In the genomic region with DNA sequence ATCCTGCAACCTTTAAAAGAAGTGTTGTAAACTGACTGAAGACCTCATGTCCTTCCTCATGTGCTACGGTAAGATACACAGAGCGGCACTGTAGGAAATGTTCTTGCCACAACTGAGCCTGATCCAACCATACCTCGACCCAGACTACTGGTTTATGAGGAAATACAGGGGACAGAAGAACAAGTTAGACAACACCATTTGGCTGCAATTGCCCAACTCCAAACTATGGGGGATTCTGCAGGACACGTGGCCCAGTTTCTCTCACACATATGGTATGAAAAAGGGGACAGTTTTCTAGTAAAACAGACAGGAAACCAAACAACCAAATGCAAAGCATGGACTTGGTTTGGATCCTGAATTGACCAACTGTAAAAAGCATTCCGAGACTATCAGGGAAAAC, we compare ENCODE assay signal across 25 cellular contexts. TPM values are rescaled to one million over a fixed set of nuclear protein-coding genes. Genes with fewer than 3 reads are reported as not detected.
"Had no signal": no experiment of that assay in that cellular context is flagged by ENCODE, and none has a peak within 500 bp of the region (broad histone marks: within the 10 kb centered on the region; RNA-seq: fewer than 3 reads in every experiment).

No MANE protein-coding gene starts in this region.

- H3K4me3 ChIP-seq: gastrocnemius medialis, lower lobe of right lung, prostate gland, right atrium auricular region, skin epidermis, spleen, testis, tibial artery had no signal

- H3K9ac ChIP-seq: parathyroid adenoma had no signal

- H3K36me3 ChIP-seq: gastrocnemius medialis, lower lobe of right lung, neutrophil, prostate gland, right atrium auricular region, spleen, tibial artery had no signal

- H2AFZ ChIP-seq: parathyroid adenoma had no signal

- H3K9me3 ChIP-seq: gastrocnemius medialis, neutrophil, prostate gland, testis had no signal

- H3K4me1 ChIP-seq: gastrocnemius medialis, lower lobe of right lung, parathyroid adenoma, prostate gland, spleen, testis, tibial artery had no signal

- DNase-seq: cortex of kidney; effector CD4-positive, alpha-beta T cell; foreskin fibroblast; gastrocnemius medialis; head of caudate nucleus; left ventricle myocardium superior; lower lobe of right lung; natural killer cell; spleen; stimulated activated CD4-positive, alpha-beta T cell treated with anti-CD3 and anti-CD28 coated beads, Interleukin-4, amount 100 ng/mL, for 4 hours; stimulated activated naive CD8-positive, alpha-beta T cell treated with anti-CD3 and anti-CD28 coated beads, Interleukin-15, Interleukin-2, amounts not matched to agents 100 U/mL and 50 U/mL, for 24 hours; substantia nigra; testis; tibial artery had no signal

- H3K27me3 ChIP-seq: gastrocnemius medialis, neutrophil, right atrium auricular region, spleen, testis, tibial artery had no signal

- H3K79me2 ChIP-seq: parathyroid adenoma had no signal

- H3K27ac ChIP-seq: epithelial cell of prostate, gastrocnemius medialis, lower lobe of right lung, neutrophil, parathyroid adenoma, prostate gland, right atrium auricular region, skin epidermis, spleen, testis, tibial artery had no signal

- FAIRE-seq: keratinocyte, urothelium cell line had no signal

- ATAC-seq: esophagus mucosa; gastrocnemius medialis; left ventricle myocardium superior; lower lobe of right lung; natural killer cell; stimulated activated memory B cell treated with anti-CD40 and anti-IgM and Interleukin-4, amounts not matched to agents 10 μg/mL and 1 μg/mL and 100 μg/mL, for 72 hours; stimulated activated naive CD8-positive, alpha-beta T cell treated with anti-CD3 and anti-CD28 coated beads, Interleukin-15, Interleukin-2, amounts not matched to agents 100 U/mL and 50 U/mL, for 24 hours had no signal

RNA-seq across cellular contexts. Expression of gene PRPH2, which starts 10.5 kb away (rescaled TPM):
- polyA plus RNA-seq: neural cell had no signal
